16 cellular contexts compared by ENCODE assay signal in the genomic region with DNA sequence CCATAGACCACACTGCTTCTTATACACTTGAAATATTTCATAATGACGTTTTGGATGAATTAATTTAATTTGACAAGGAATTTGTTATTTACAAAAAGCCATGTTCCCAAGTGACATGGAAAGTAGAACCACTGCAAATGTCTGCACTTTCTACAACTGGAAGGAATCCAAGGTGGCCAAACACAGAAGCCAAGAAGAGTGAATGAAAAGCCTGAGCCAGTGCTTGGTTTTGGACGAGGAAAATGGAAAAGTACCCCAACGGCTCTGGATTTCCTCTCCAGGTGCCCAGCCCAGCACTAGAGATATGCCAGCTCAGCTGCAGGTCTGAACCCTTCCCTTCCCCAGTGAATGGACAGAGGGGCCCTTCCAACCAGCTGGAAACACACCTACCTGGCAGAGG.
A peak's percentile ranks its signal among the peaks of the same experiment; 100 is the strongest.
DNase-seq lines count a peak whose midpoint lies in the region; ATAC-seq and TF ChIP-seq lines count a peak whose summit lies in the region.
"Had no signal": no experiment of that assay in that cellular context is flagged by ENCODE, and none has a peak within 500 bp of the region (broad histone marks: within the 10 kb centered on the region; RNA-seq: fewer than 3 reads in every experiment).

No MANE protein-coding gene starts in this region.

- H3K4me3 ChIP-seq in left ventricle myocardium inferior: no peak overlapping the region
- H3K4me3 ChIP-seq in neural progenitor cell: no peak overlapping the region
- no peak overlapping the region for H3K4me3 ChIP-seq in thyroid gland (replicated peaks in 1 of 3)
- H3K4me3 ChIP-seq: K562 had no signal

- DNase-seq in left ventricle myocardium inferior (no peak), left ventricle myocardium superior (no peak), globus pallidus (ENCODE audit: low spot score) (peak; percentile 47), neural progenitor cell (ENCODE audit: low spot score) (no peak), thyroid gland (no peak), NCI-H526 treated with DMSO at 0.1 percent for 48 hours (lab: John Stamatoyannopoulos, UW) (no peak), DMS 273 treated with DMSO at 0.1 percent for 48 hours (lab: John Stamatoyannopoulos, UW) (no peak)
- DNase-seq in stimulated activated CD4-positive, alpha-beta T cell treated with anti-CD3 and anti-CD28 coated beads, Interleukin-4, amount 100 ng/mL, for 24 hours: no peak
- DNase-seq: 8988T, NCI-H1417 treated with DMSO at 0.1 percent for 48 hours, NCI-H1930, NCI-H2171, NCI-H446, OCI-M1, RPMI8226 had no signal

- WGBS in thyroid gland, 2 donors: 41 to 58% methylated on average over 3 of the region's 3 CpGs

- H3K36me3 ChIP-seq in left ventricle myocardium inferior (peaks cover 50% of the 10 kb centered on the region), neural progenitor cell (no peaks in the 10 kb centered on the region), thyroid gland (peaks cover 25 to 30% of the 10 kb centered on the region in 2 donors)

- H3K9me3 Mint-ChIP-seq in neural progenitor cell: no peaks in the 10 kb centered on the region

- H3K9me3 ChIP-seq in left ventricle myocardium inferior (replicated peaks) (no peaks in the 10 kb centered on the region), neural progenitor cell (ENCODE audit: low read depth) (no peaks in the 10 kb centered on the region), thyroid gland (no peaks in the 10 kb centered on the region)

- peak overlapping the region; percentile 76 for H3K27ac ChIP-seq in left ventricle myocardium inferior (replicated peaks)
- H3K27ac ChIP-seq in neural progenitor cell: no peak overlapping the region
- peak overlapping the region in 2 of 3 donors; percentile 26 to 56 for H3K27ac ChIP-seq in thyroid gland

- no peak overlapping the region for H3K4me3 Mint-ChIP-seq in neural progenitor cell

- no peak for TF ChIP-seq CTCF in left ventricle myocardium inferior (IDR thresholded peaks at IDR 0.05; ENCODE audit: borderline replicate concordance)
- no peak for TF ChIP-seq CTCF in neural progenitor cell (IDR thresholded peaks at IDR 0.05)
- no peak for TF ChIP-seq CTCF in thyroid gland (IDR thresholded peaks at IDR 0.05)

- H3K27me3 Mint-ChIP-seq in neural progenitor cell (ENCODE audit: insufficient read depth, low read depth): peaks cover 2% of the 10 kb centered on the region

- H2AFZ ChIP-seq in neural progenitor cell (replicated peaks): no peak overlapping the region

- no peak overlapping the region for H3K9ac ChIP-seq in neural progenitor cell

- no peak overlapping the region for H3K4me2 ChIP-seq in neural progenitor cell

- H4K20me1 ChIP-seq in neural progenitor cell (ENCODE audit: low read depth): no peaks in the 10 kb centered on the region

- no peaks in the 10 kb centered on the region for H3K27me3 ChIP-seq in left ventricle myocardium inferior (ENCODE audit: low read depth)
- H3K27me3 ChIP-seq in neural progenitor cell: no peaks in the 10 kb centered on the region
- no peaks in the 10 kb centered on the region for H3K27me3 ChIP-seq in thyroid gland

- H3K4me1 Mint-ChIP-seq in neural progenitor cell: no peaks in the 10 kb centered on the region

- intact Hi-C loops in left ventricle myocardium inferior (cut with micrococcal nuclease) (no loop called here), left ventricle myocardium superior (cut with micrococcal nuclease) (no loop called here), thyroid gland (cut with DNase I) (no loop called here)

- H3K79me2 ChIP-seq in neural progenitor cell (ENCODE audit: low read depth): no peaks in the 10 kb centered on the region

- no peak for TF ChIP-seq POLR2A in thyroid gland (IDR thresholded peaks at IDR 0.05)

- H3K36me3 Mint-ChIP-seq in neural progenitor cell: peaks cover 8% of the 10 kb centered on the region

- H3K4me1 ChIP-seq in left ventricle myocardium inferior (peaks cover 51% of the 10 kb centered on the region), neural progenitor cell (peaks cover 3% of the 10 kb centered on the region), thyroid gland (peaks cover 5 to 6% of the 10 kb centered on the region in 2 donors)

- H3K27ac Mint-ChIP-seq in neural progenitor cell: peak overlapping the region; percentile 66

- ATAC-seq in left ventricle myocardium superior: no peak

- no peaks in the 10 kb centered on the region for H3F3A ChIP-seq in neural progenitor cell (ENCODE audit: low read depth)
